9 cellular contexts compared by ENCODE assay signal in the genomic region with DNA sequence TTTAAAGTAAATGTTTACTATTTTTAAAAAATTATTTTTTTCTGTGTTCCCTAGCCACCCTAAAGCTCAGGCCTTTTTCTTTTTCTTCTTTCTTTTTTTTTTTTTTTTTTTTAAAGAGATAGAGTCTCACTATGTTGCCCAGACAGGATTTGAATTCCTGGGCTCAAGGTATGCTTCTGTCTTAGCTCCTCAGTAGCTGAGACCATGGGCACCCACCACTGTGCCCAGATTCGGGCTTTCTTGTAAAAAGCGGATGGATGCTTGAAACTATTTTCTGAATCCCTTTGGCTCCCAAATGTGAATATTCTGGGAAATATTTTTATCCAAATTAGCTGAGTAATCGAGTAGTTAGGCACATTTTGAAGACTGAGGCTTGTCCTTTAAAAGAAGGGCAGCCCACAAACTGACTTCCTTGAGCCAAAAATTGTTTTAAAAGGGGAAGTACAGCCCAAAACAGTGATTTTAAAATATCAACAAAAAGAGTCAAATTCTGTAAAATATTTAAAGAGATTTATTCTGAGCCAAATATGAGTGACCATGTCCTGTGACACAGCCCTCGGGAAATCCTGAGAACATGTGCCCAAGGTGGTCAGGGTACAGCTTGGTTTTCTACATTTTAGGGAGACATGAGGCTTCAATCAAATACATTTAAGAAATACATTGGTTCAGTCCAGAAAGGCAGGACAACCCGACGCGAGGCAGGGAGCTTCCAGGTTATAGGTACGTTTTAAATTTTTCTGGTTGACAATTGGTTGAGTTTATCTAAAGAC. TPM values are rescaled to one million over a fixed set of nuclear protein-coding genes. Genes with fewer than 3 reads are reported as not detected.
DNase-seq lines count a peak whose midpoint lies in the region; ATAC-seq and TF ChIP-seq lines count a peak whose summit lies in the region.
"Had no signal": no experiment of that assay in that cellular context is flagged by ENCODE, and none has a peak within 500 bp of the region (broad histone marks: within the 10 kb centered on the region; RNA-seq: fewer than 3 reads in every experiment).

No MANE protein-coding gene starts in this region.

- POLR2A ChIA-PET in MCF 10A (lab: Yijun Ruan, JAX), result interaction anchor here (0.6 to 7.4 kb wide), 16 partner anchors 9 to 159 kb away, joined by 3 to 116 read pairs (median 7); partner anchors contain the start of genes ATF1 and SLC11A2

- H3K4me1 Mint-ChIP-seq in activated naive CD4-positive, alpha-beta T cell treated with anti-CD3 and anti-CD28 coated beads, Interleukin-2, amount 10 ng/mL, durations not matched to agents 7 days and 5 days, result peaks cover 32% of the 10 kb centered on the region
- peaks cover 29% of the 10 kb centered on the region for H3K4me1 Mint-ChIP-seq in MCF 10A (ENCODE audit: insufficient read depth, unreplicated experiment)

- TF ChIP-seq POLR2A in vagina (IDR thresholded peaks at IDR 0.05), result no peak

- H3K36me3 ChIP-seq in mucosa of rectum (ENCODE audit: control insufficient read depth in 2 of 2, insufficient read depth in 2 of 2, low read length in 2 of 2) (no peaks in the 10 kb centered on the region), vagina (no peaks in the 10 kb centered on the region)

- H3K9ac ChIP-seq in mucosa of rectum (ENCODE audit: low read depth in 1 of 2, low read length in 2 of 2), result peak overlapping the region; percentile 23 to 65

- H3K4me3 Mint-ChIP-seq in activated naive CD4-positive, alpha-beta T cell treated with anti-CD3 and anti-CD28 coated beads, Interleukin-2, amount 10 ng/mL, durations not matched to agents 7 days and 5 days, result peak overlapping the region; percentile 39
- H3K4me3 Mint-ChIP-seq in MCF 10A (ENCODE audit: unreplicated experiment), result peak overlapping the region; percentile 96

- no peak for DNase-seq in activated naive CD4-positive, alpha-beta T cell treated with anti-CD3 and anti-CD28 coated beads, Interleukin-2, amount 10 ng/mL, durations not matched to agents 7 days and 5 days
- no peak for DNase-seq in activated naive CD4-positive, alpha-beta T cell (lab: John Stamatoyannopoulos, UW)
- DNase-seq in MCF 10A (ENCODE audit: unreplicated experiment) (peak; percentile 21), vagina (ENCODE audit: extremely low spot score in 2 of 2) (peak in 1 of 2 donors; percentile 70), EL (no peak), SW 1271 (lab: John Stamatoyannopoulos, UW) (no peak)

- CTCF ChIA-PET in activated naive CD4-positive, alpha-beta T cell treated with anti-CD3 and anti-CD28 coated beads, Interleukin-2, amount 10 ng/mL, durations not matched to agents 7 days and 5 days (lab: Charles Lee), result interaction anchor here (0.7 to 1.2 kb wide), 3 partner anchors 9 to 98 kb away, joined by 3 to 4 read pairs (median 4); no protein-coding TSS in a partner anchor
- CTCF ChIA-PET in MCF 10A (lab: Yijun Ruan, JAX), result interaction anchor here (0.5 to 1.1 kb wide), 3 partner anchors 16 to 66 kb away, joined by 4 to 5 read pairs (median 4); no protein-coding TSS in a partner anchor

- H3K4me3 ChIP-seq in mucosa of rectum (ENCODE audit: low read length in 2 of 2), result peak overlapping the region; percentile 91 to 97
- H3K4me3 ChIP-seq in vagina, result peak overlapping the region; percentile 68 to 84

- BruUV-seq in MCF 10A (replicated peaks; lab: Mats Ljungman, UMichigan), result no TSS peak

- H3K9me3 Mint-ChIP-seq in activated naive CD4-positive, alpha-beta T cell treated with anti-CD3 and anti-CD28 coated beads, Interleukin-2, amount 10 ng/mL, durations not matched to agents 7 days and 5 days, result no peaks in the 10 kb centered on the region
- no peaks in the 10 kb centered on the region for H3K9me3 Mint-ChIP-seq in MCF 10A (ENCODE audit: unreplicated experiment)

- no peaks in the 10 kb centered on the region for H3K36me3 Mint-ChIP-seq in activated naive CD4-positive, alpha-beta T cell treated with anti-CD3 and anti-CD28 coated beads, Interleukin-2, amount 10 ng/mL, durations not matched to agents 7 days and 5 days
- peaks cover 6% of the 10 kb centered on the region for H3K36me3 Mint-ChIP-seq in MCF 10A (ENCODE audit: insufficient read depth, unreplicated experiment)

- H3K27ac Mint-ChIP-seq in activated naive CD4-positive, alpha-beta T cell treated with anti-CD3 and anti-CD28 coated beads, Interleukin-2, amount 10 ng/mL, durations not matched to agents 7 days and 5 days, result no peak overlapping the region
- peak overlapping the region; percentile 93 for H3K27ac Mint-ChIP-seq in MCF 10A (ENCODE audit: low read depth, unreplicated experiment)

- intact Hi-C loops in MCF 10A (cut with micrococcal nuclease), result loop anchor here (5.0 to 10.0 kb wide), 2 partner anchors 99 to 159 kb away; partner anchors contain the start of gene ATF1
- intact Hi-C loops in vagina (cut with DNase I), result loop anchor here (10.0 kb wide), 1 partner anchor 61 kb away; no protein-coding TSS in a partner anchor

- H3K9me3 ChIP-seq in mucosa of rectum (ENCODE audit: control insufficient read depth in 2 of 2, low read length in 2 of 2) (no peaks in the 10 kb centered on the region), vagina (no peaks in the 10 kb centered on the region)

- H3K27me3 Mint-ChIP-seq in activated naive CD4-positive, alpha-beta T cell treated with anti-CD3 and anti-CD28 coated beads, Interleukin-2, amount 10 ng/mL, durations not matched to agents 7 days and 5 days, result peaks cover 9% of the 10 kb centered on the region
- no peaks in the 10 kb centered on the region for H3K27me3 Mint-ChIP-seq in MCF 10A (ENCODE audit: insufficient read depth, unreplicated experiment)

- peak overlapping the region; percentile 82 to 86 for H3K27ac ChIP-seq in mucosa of rectum (ENCODE audit: low read depth in 2 of 2, low read length in 2 of 2)
- peak overlapping the region; percentile 91 for H3K27ac ChIP-seq in vagina

- no peak for ATAC-seq in GM21526 (IDR thresholded peaks at IDR 0.05; ENCODE audit: low FRiP score, unreplicated experiment)

- H3K4me1 ChIP-seq in mucosa of rectum (ENCODE audit: control insufficient read depth in 2 of 2, insufficient read depth in 2 of 2, low read length in 2 of 2) (peaks cover 9 to 19% of the 10 kb centered on the region in 2 donors), vagina (peaks cover 28% of the 10 kb centered on the region)

- H3K27me3 ChIP-seq in mucosa of rectum (ENCODE audit: control insufficient read depth in 2 of 2, insufficient read depth in 2 of 2, low read length in 2 of 2) (no peaks in the 10 kb centered on the region), vagina (no peaks in the 10 kb centered on the region)

- TF ChIP-seq CTCF in MCF 10A (IDR thresholded peaks at IDR 0.05; ENCODE audit: unreplicated experiment) (no peak), vagina (IDR thresholded peaks at IDR 0.05) (no peak)

RNA-seq across cellular contexts. Expression of gene HIGD1C, which starts 28.8 kb away (rescaled TPM):
- total RNA-seq in MCF 10A (2022) (not detected in 2 replicates), vagina (not detected)
- total RNA-seq: frontal cortex had no signal
